In genomic region chr1:93235261-93235660, GRCh38 we compare ENCODE assay signal across 16 cellular contexts. TPM values are rescaled to one million over a fixed set of nuclear protein-coding genes. Genes with fewer than 3 reads are reported as not detected.
A peak's percentile ranks its signal among the peaks of the same experiment; 100 is the strongest.
DNase-seq lines count a peak whose midpoint lies in the region; ATAC-seq and TF ChIP-seq lines count a peak whose summit lies in the region.
"Had no signal": no experiment of that assay in that cellular context is flagged by ENCODE, and none has a peak within 500 bp of the region (broad histone marks: within the 10 kb centered on the region; RNA-seq: fewer than 3 reads in every experiment).

No MANE protein-coding gene starts in this region.

- TF ChIP-seq CTCF in epithelial cell of esophagus (IDR thresholded peaks at IDR 0.05; ENCODE audit: insufficient read depth, low read depth, low read length, missing control alignments): no peak
- no peak for TF ChIP-seq CTCF in neural crest cell (conservative IDR thresholded peaks at IDR 0.05)

- no peak overlapping the region for H3K4me3 ChIP-seq in epithelial cell of esophagus (ENCODE audit: low read length)

- H3K27ac Mint-ChIP-seq in neural crest cell (ENCODE audit: unreplicated experiment): peak overlapping the region; percentile 1
- H3K27ac Mint-ChIP-seq: CD8-positive, alpha-beta memory T cell had no signal

- H3K9me3 Mint-ChIP-seq in neural crest cell: peaks cover 3% of the 10 kb centered on the region

- no peaks in the 10 kb centered on the region for H3K27me3 Mint-ChIP-seq in neural crest cell (ENCODE audit: low read depth)
- H3K27me3 Mint-ChIP-seq: CD4-positive, CD25-positive, alpha-beta regulatory T cell; CD8-positive, alpha-beta memory T cell had no signal

- H3K4me1 Mint-ChIP-seq in neural crest cell: peaks cover 15% of the 10 kb centered on the region
- H3K4me1 Mint-ChIP-seq: CD8-positive, alpha-beta memory T cell had no signal

- no peak for ATAC-seq in HG03139 (IDR thresholded peaks at IDR 0.05; ENCODE audit: unreplicated experiment)

- H3K4me3 Mint-ChIP-seq in neural crest cell: no peak overlapping the region
- H3K4me3 Mint-ChIP-seq: CD4-positive, CD25-positive, alpha-beta regulatory T cell; CD8-positive, alpha-beta memory T cell; H9 had no signal

- H3K36me3 Mint-ChIP-seq in neural crest cell (ENCODE audit: low read depth): peaks cover 41% of the 10 kb centered on the region

- DNase-seq in EH (ENCODE audit: low read depth): peak; percentile 25
- DNase-seq in epithelial cell of esophagus (ENCODE audit: low read depth): peak; percentile 62
- no peak for DNase-seq in neural crest cell (ENCODE audit: low read depth, low spot score)
- no peak for DNase-seq in cerebellum (ENCODE audit: low spot score)
- DNase-seq in NK-92 treated with Interleukin-12 subunit alpha and Interleukin-12 subunit beta, amount 100 ng/mL, for 24 hours (lab: John Stamatoyannopoulos, UW): no peak
- DNase-seq: BE2C; C1 segment of cervical spinal cord; CD4-positive, CD25-positive, alpha-beta regulatory T cell; CD8-positive, alpha-beta memory T cell; COR-L47; DMS 273 treated with DMSO at 0.1 percent for 48 hours; DMS53; DND-41; H9; IMR-90 had no signal

RNA-seq across cellular contexts. Expression of gene CCDC18, which starts 54.7 kb away (rescaled TPM):
- 20.8 and 21.0 TPM in 2 replicates for total RNA-seq in neural crest cell
- 12.6 TPM for total RNA-seq in cerebellum

RNA-seq across cellular contexts. Expression of gene TMED5, which starts 55.0 kb away (rescaled TPM):
- 38.3 and 40.8 TPM in 2 replicates for total RNA-seq in neural crest cell
- total RNA-seq in cerebellum: 34.2 TPM

Comparison
In these comparisons a context has a peak if more than half of its experiments do, and no peak if none do; other contexts are left out.
1. DNase-seq: peak in EH (single experiment) and epithelial cell of esophagus (single experiment); none in neural crest cell (single experiment), cerebellum (single experiment) and NK-92 treated with Interleukin-12 subunit alpha and Interleukin-12 subunit beta, amount 100 ng/mL, for 24 hours (single experiment).